In genomic region chr11:133529807-133530500, GRCh38 we compare ENCODE assay signal across 14 cellular contexts.
"Had no signal": no experiment of that assay in that cellular context is flagged by ENCODE, and none has a peak within 500 bp of the region (broad histone marks: within the 10 kb centered on the region; RNA-seq: fewer than 3 reads in every experiment).

No MANE protein-coding gene starts in this region.

- H3K4me1 ChIP-seq: adrenal gland, body of pancreas had no signal

- DNase-seq: activated B cell treated with CpG ODN at 0.5 μM for 24 hours; activated CD4-positive, alpha-beta T cell treated with anti-CD3 and anti-CD28 coated beads, Interleukin-2, amount 50 U/mL, for 1 hour; activated naive CD4-positive, alpha-beta T cell treated with anti-CD3 and anti-CD28 coated beads, Interleukin-2, amount 10 ng/mL, durations not matched to agents 7 days and 5 days; adrenal gland; body of pancreas; cortex of kidney; effector memory CD4-positive, alpha-beta T cell; hippocampal formation; mammary epithelial cell; natural killer cell; stimulated activated CD4-positive, alpha-beta T cell treated with anti-CD3 and anti-CD28 coated beads, Interleukin-12 subunit alpha, Interleukin-12 subunit beta, amount 100 ng/mL, for 4 hours; stimulated activated naive CD4-positive, alpha-beta T cell; trophoblast cell had no signal

- H3K9me3 ChIP-seq: adrenal gland, body of pancreas had no signal

- H3K4me3 ChIP-seq: adrenal gland, body of pancreas had no signal

- H3K27ac ChIP-seq: adrenal gland, body of pancreas had no signal

- H3K36me3 ChIP-seq: adrenal gland had no signal

- ATAC-seq: body of pancreas, left lobe of liver, natural killer cell had no signal
